In the genomic region with DNA sequence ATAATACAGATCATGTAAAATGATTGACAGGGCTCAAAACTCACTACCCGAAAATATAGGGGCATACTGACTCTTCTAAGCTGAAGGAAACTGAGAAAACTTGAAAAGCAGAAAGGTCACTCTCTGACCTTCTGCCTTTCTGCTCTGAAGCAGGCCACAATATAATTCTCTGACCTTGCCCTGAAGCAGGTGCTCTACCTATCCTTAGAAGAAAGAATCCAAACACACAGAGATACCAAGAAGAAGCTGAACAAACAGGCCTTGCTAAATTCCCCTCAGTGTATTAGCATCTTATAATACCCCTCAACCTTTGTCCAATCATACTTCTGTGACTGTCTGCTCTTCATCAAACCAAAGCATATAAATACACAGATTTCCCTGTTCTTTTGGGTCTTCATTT, we compare ENCODE assay signal across 21 cellular contexts.
"Had no signal": no experiment of that assay in that cellular context is flagged by ENCODE, and none has a peak within 500 bp of the region (broad histone marks: within the 10 kb centered on the region; RNA-seq: fewer than 3 reads in every experiment).

No MANE protein-coding gene starts in this region.

- H3K9me3 Mint-ChIP-seq: IgD-negative memory B cell had no signal

- H3K27ac Mint-ChIP-seq: IgD-negative memory B cell had no signal

- DNase-seq: Kasumi-1, MM.1S, NCI-H1092 treated with DMSO at 0.1 percent for 48 hours, NCI-H1436, NCI-H187, NCI-H2029, NCI-H2081 treated with DMSO at 0.1 percent for 48 hours, NCI-H2171, NCI-H226, NCI-H446, NCI-H510A, NCI-H524 treated with DMSO at 0.1 percent for 48 hours, NCI-H69, NCI-H774, SHP77, SK-N-SH had no signal

- H3K4me3 Mint-ChIP-seq: IgD-negative memory B cell had no signal

- H3K27ac ChIP-seq: HL-60, KMS-11, RWPE1 had no signal

- H3K4me3 ChIP-seq: K562 had no signal

- H3K9me3 ChIP-seq: SK-N-SH had no signal

- ATAC-seq: K562 had no signal

- H3K27me3 Mint-ChIP-seq: IgD-negative memory B cell had no signal
